In the genomic region with DNA sequence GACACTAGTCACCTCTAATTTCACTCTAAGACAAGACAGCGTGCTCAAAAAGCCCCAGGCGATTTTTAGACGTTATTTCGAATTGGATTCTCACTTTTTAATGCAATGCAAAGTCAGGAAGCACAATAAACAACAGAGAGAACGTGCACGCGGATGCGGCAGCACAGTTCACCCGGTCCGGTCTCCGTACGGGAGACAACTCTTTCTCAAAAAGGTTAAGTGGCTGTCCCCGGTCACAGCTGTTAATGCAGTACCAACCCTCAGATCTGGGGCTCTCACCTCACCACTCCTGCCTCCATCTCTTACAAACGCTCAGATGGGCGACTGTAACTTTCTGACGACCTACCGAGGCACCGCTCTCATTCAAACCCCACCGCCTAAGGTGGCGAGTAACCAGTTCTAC, we compare ENCODE assay signal across 1 cellular context.
TF ChIP-seq lines count a peak whose summit lies in the region.

No MANE protein-coding gene starts in this region.

TF ChIP-seq in K562, 482 proteins besides CTCF, POLR2A, EP300 and RAD21 (continued from another document and continues in another):
- TF ChIP-seq MGA (IDR thresholded peaks at IDR 0.05): no peak
- TF ChIP-seq ZKSCAN1 (IDR thresholded peaks at IDR 0.05; ENCODE audit: low read depth, low read length): no peak
- peak; percentile 3 for TF ChIP-seq SMAD1 (IDR thresholded peaks at IDR 0.05; ENCODE audit: low read depth, low read length, partially characterized antibody)
- TF ChIP-seq NUFIP1 (IDR thresholded peaks at IDR 0.05; ENCODE audit: partially characterized antibody): no peak
- TF ChIP-seq, protein P1, sequence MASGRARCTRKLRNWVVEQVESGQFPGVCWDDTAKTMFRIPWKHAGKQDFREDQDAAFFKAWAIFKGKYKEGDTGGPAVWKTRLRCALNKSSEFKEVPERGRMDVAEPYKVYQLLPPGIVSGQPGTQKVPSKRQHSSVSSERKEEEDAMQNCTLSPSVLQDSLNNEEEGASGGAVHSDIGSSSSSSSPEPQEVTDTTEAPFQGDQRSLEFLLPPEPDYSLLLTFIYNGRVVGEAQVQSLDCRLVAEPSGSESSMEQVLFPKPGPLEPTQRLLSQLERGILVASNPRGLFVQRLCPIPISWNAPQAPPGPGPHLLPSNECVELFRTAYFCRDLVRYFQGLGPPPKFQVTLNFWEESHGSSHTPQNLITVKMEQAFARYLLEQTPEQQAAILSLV (tag; IDR thresholded peaks at IDR 0.05): no peak
- TF ChIP-seq CREB3L1 (IDR thresholded peaks at IDR 0.05; ENCODE audit: borderline replicate concordance, low read depth): peak; percentile 23; the same call in 1 of the 2 replicates
- TF ChIP-seq, protein P2, sequence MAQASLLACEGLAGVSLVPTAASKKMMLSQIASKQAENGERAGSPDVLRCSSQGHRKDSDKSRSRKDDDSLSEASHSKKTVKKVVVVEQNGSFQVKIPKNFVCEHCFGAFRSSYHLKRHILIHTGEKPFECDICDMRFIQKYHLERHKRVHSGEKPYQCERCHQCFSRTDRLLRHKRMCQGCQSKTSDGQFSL (CRISPR knock-in tag; IDR thresholded peaks at IDR 0.05): no peak
- TF ChIP-seq, protein P2 (tag; IDR thresholded peaks at IDR 0.05): no peak
- no peak for TF ChIP-seq TAF15 (IDR thresholded peaks at IDR 0.05; ENCODE audit: low read depth, low read length)
- no peak for TF ChIP-seq ZBTB1 (CRISPR knock-in tag; IDR thresholded peaks at IDR 0.05; ENCODE audit: borderline replicate concordance, low read depth)
- TF ChIP-seq NFIC (IDR thresholded peaks at IDR 0.05): no peak
- no peak for TF ChIP-seq ZNF766 (CRISPR knock-in tag; conservative IDR thresholded peaks at IDR 0.05)
- TF ChIP-seq, protein P3, sequence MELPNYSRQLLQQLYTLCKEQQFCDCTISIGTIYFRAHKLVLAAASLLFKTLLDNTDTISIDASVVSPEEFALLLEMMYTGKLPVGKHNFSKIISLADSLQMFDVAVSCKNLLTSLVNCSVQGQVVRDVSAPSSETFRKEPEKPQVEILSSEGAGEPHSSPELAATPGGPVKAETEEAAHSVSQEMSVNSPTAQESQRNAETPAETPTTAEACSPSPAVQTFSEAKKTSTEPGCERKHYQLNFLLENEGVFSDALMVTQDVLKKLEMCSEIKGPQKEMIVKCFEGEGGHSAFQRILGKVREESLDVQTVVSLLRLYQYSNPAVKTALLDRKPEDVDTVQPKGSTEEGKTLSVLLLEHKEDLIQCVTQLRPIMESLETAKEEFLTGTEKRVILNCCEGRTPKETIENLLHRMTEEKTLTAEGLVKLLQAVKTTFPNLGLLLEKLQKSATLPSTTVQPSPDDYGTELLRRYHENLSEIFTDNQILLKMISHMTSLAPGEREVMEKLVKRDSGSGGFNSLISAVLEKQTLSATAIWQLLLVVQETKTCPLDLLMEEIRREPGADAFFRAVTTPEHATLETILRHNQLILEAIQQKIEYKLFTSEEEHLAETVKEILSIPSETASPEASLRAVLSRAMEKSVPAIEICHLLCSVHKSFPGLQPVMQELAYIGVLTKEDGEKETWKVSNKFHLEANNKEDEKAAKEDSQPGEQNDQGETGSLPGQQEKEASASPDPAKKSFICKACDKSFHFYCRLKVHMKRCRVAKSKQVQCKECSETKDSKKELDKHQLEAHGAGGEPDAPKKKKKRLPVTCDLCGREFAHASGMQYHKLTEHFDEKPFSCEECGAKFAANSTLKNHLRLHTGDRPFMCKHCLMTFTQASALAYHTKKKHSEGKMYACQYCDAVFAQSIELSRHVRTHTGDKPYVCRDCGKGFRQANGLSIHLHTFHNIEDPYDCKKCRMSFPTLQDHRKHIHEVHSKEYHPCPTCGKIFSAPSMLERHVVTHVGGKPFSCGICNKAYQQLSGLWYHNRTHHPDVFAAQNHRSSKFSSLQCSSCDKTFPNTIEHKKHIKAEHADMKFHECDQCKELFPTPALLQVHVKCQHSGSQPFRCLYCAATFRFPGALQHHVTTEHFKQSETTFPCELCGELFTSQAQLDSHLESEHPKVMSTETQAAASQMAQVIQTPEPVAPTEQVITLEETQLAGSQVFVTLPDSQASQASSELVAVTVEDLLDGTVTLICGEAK (IDR thresholded peaks at IDR 0.05): 0 out of 2 replicates have a peak, but pooled peaks have one; percentile 42
- TF ChIP-seq, protein P3 (CRISPR knock-in tag; IDR thresholded peaks at IDR 0.05): no peak
- TF ChIP-seq SAFB2 (IDR thresholded peaks at IDR 0.05; ENCODE audit: borderline replicate concordance, low read depth, low read length, severe bottlenecking): no peak
- no peak for TF ChIP-seq HES1 (IDR thresholded peaks at IDR 0.05; ENCODE audit: low read depth)
- no peak for TF ChIP-seq SNRNP70 (optimal IDR thresholded peaks at IDR 0.05; ENCODE audit: low read depth, low read length)
- TF ChIP-seq OTX1 (CRISPR knock-in tag; IDR thresholded peaks at IDR 0.05): no peak
- TF ChIP-seq ZNF311 (CRISPR knock-in tag; IDR thresholded peaks at IDR 0.05): no peak
- no peak for TF ChIP-seq PHF20 (IDR thresholded peaks at IDR 0.05; ENCODE audit: partially characterized antibody)
- no peak for TF ChIP-seq MXI1 (IDR thresholded peaks at IDR 0.05; ENCODE audit: low read depth, low read length)
- 0 out of 2 replicates have a peak, but pooled peaks have one; percentile 28 for TF ChIP-seq STAG1 (CRISPR knock-in tag; IDR thresholded peaks at IDR 0.05; ENCODE audit: borderline replicate concordance)
- TF ChIP-seq NFATC3 (IDR thresholded peaks at IDR 0.05): no peak
- TF ChIP-seq CHD4 (IDR thresholded peaks at IDR 0.05; ENCODE audit: insufficient read depth, insufficient replicate concordance, low read depth, low read length, poor library complexity, severe bottlenecking): no peak
- no peak for TF ChIP-seq MYC (IDR thresholded peaks at IDR 0.05; ENCODE audit: low read depth, low read length)
- peak; percentile 71; the same call in 1 of the 2 replicates for TF ChIP-seq MYC (CRISPR knock-in tag; IDR thresholded peaks at IDR 0.05; ENCODE audit: borderline replicate concordance, low read depth)
- TF ChIP-seq TARDBP (IDR thresholded peaks at IDR 0.05): no peak
- no peak for TF ChIP-seq CGGBP1 (CRISPR knock-in tag; IDR thresholded peaks at IDR 0.05)
